In genomic region chr10:51892965-51893658, GRCh38 we compare ENCODE assay signal across 8 cellular contexts.
DNase-seq lines count a peak whose midpoint lies in the region; ATAC-seq and TF ChIP-seq lines count a peak whose summit lies in the region.

No MANE protein-coding gene starts in this region.

- H3K36me3 Mint-ChIP-seq in glutamatergic neuron (ENCODE audit: unreplicated experiment): no peaks in the 10 kb centered on the region

- H2AFZ ChIP-seq in osteoblast (ENCODE audit: low read length): no peak overlapping the region

- TF ChIP-seq CTCF in osteoblast (IDR thresholded peaks at IDR 0.05; ENCODE audit: extremely low read depth, low read depth, low read length): peak; percentile 42
- TF ChIP-seq CTCF in glutamatergic neuron (IDR thresholded peaks at IDR 0.05; ENCODE audit: partially characterized antibody, unreplicated experiment): no peak

- no peak overlapping the region for H3K27ac Mint-ChIP-seq in glutamatergic neuron (ENCODE audit: unreplicated experiment)

- no peak overlapping the region for H3K4me2 ChIP-seq in osteoblast (ENCODE audit: insufficient read depth, low read length)

- H3K36me3 ChIP-seq in osteoblast (ENCODE audit: insufficient read depth, low read length): no peaks in the 10 kb centered on the region

- no peaks in the 10 kb centered on the region for H4K20me1 ChIP-seq in osteoblast (ENCODE audit: insufficient read depth, low read length)

- ATAC-seq in GM19463 (IDR thresholded peaks at IDR 0.05; ENCODE audit: unreplicated experiment): peak; percentile 86

- H3K4me3 Mint-ChIP-seq in glutamatergic neuron (ENCODE audit: unreplicated experiment): no peak overlapping the region

- H3K27me3 ChIP-seq in osteoblast (ENCODE audit: insufficient read depth, low read length): no peaks in the 10 kb centered on the region

- H3K79me2 ChIP-seq in osteoblast (ENCODE audit: insufficient read depth, low read length): no peaks in the 10 kb centered on the region

- no peaks in the 10 kb centered on the region for H3K27me3 Mint-ChIP-seq in glutamatergic neuron (ENCODE audit: unreplicated experiment)

- H3K9me3 Mint-ChIP-seq in glutamatergic neuron (ENCODE audit: unreplicated experiment): no peaks in the 10 kb centered on the region

- H3K4me3 ChIP-seq in osteoblast (ENCODE audit: insufficient read depth, low read length): no peak overlapping the region

- no peaks in the 10 kb centered on the region for H3K4me1 ChIP-seq in osteoblast (ENCODE audit: insufficient read depth, low read length)

- H3K9me3 ChIP-seq in osteoblast (ENCODE audit: low read depth, low read length): no peaks in the 10 kb centered on the region

- no peak overlapping the region for H3K27ac ChIP-seq in osteoblast (ENCODE audit: low read depth, low read length)

- H3K4me1 Mint-ChIP-seq in glutamatergic neuron (ENCODE audit: low read depth, unreplicated experiment): no peaks in the 10 kb centered on the region

- DNase-seq in DMS53 (lab: John Stamatoyannopoulos, UW) (peak; percentile 66), HT1080 (ENCODE audit: low read depth) (peak; percentile 26), amniotic epithelial cell (ENCODE audit: low read depth) (peak; percentile 26), osteoblast (ENCODE audit: insufficient read length, low spot score, missing footprints) (no peak), HuH-7.5 (ENCODE audit: low spot score) (no peak), NCI-H2196 treated with DMSO at 0.1 percent for 48 hours (lab: John Stamatoyannopoulos, UW; ENCODE audit: unreplicated experiment) (no peak), glutamatergic neuron (no peak)

Comparison
In these comparisons a context has a peak if more than half of its experiments do, and no peak if none do; other contexts are left out.
1. DNase-seq: peak in DMS53 (single experiment), HT1080 (single experiment) and amniotic epithelial cell (single experiment); none in osteoblast (single experiment), HuH-7.5 (single experiment), NCI-H2196 treated with DMSO at 0.1 percent for 48 hours (single experiment) and glutamatergic neuron (single experiment).